In genomic region chr17:45101883-45102811, GRCh38 we compare ENCODE assay signal across 1 cellular context.
A peak's percentile ranks its signal among the peaks of the same experiment; 100 is the strongest.
TF ChIP-seq lines count a peak whose summit lies in the region.

No MANE protein-coding gene starts in this region.

TF ChIP-seq in HepG2, 621 proteins besides CTCF, POLR2A, EP300 and RAD21 (continued from another document and continues in another):
- TF ChIP-seq NR2C2 (CRISPR knock-in tag; IDR thresholded peaks at IDR 0.05; ENCODE audit: borderline replicate concordance) = 0 out of 2 replicates have a peak, but pooled peaks have one; percentile 30
- TF ChIP-seq ZNF180 (CRISPR knock-in tag; IDR thresholded peaks at IDR 0.05; ENCODE audit: borderline replicate concordance, low read depth) = 0 out of 2 replicates have a peak, but pooled peaks have one; percentile 32
- TF ChIP-seq DMAP1 (CRISPR knock-in tag; IDR thresholded peaks at IDR 0.05) = peak; percentile 66; the same call in 1 of the 2 replicates
- TF ChIP-seq IKZF5 (CRISPR knock-in tag; IDR thresholded peaks at IDR 0.05) = peak; percentile 57; the same call in 1 of the 2 replicates
- no peak for TF ChIP-seq SOX6 (IDR thresholded peaks at IDR 0.05)
- peak; percentile 39; the same call in 1 of the 2 replicates for TF ChIP-seq SOX6 (CRISPR knock-in tag; IDR thresholded peaks at IDR 0.05)
- TF ChIP-seq UBTF (CRISPR knock-in tag; IDR thresholded peaks at IDR 0.05) = peak; percentile 44
- 0 out of 2 replicates have a peak, but pooled peaks have one; percentile 47 for TF ChIP-seq ZBTB10 (CRISPR knock-in tag; IDR thresholded peaks at IDR 0.05; ENCODE audit: borderline replicate concordance)
- TF ChIP-seq SSRP1 (CRISPR knock-in tag; IDR thresholded peaks at IDR 0.05) = 0 out of 2 replicates have a peak, but pooled peaks have one; percentile 48
- peak; percentile 86 for TF ChIP-seq ZNF264 (CRISPR knock-in tag; IDR thresholded peaks at IDR 0.05)
- TF ChIP-seq EEA1 (CRISPR knock-in tag; IDR thresholded peaks at IDR 0.05; ENCODE audit: borderline replicate concordance) = 0 out of 2 replicates have a peak, but pooled peaks have one; percentile 53
- no peak for TF ChIP-seq TFDP1 (CRISPR knock-in tag; IDR thresholded peaks at IDR 0.05; ENCODE audit: borderline replicate concordance)
- 0 out of 2 replicates have a peak, but pooled peaks have one; percentile 50 for TF ChIP-seq BRCA1 (CRISPR knock-in tag; IDR thresholded peaks at IDR 0.05)
- TF ChIP-seq FOXP1 (IDR thresholded peaks at IDR 0.05) = no peak
- TF ChIP-seq FOXP1 (CRISPR knock-in tag; IDR thresholded peaks at IDR 0.05) = peak; percentile 48; the same call in 1 of the 2 replicates
- TF ChIP-seq NCOA2 (CRISPR knock-in tag; IDR thresholded peaks at IDR 0.05) = peak; percentile 65
- TF ChIP-seq ISL2 (CRISPR knock-in tag; IDR thresholded peaks at IDR 0.05) = 0 out of 2 replicates have a peak, but pooled peaks have one; percentile 15
- TF ChIP-seq PPARG (CRISPR knock-in tag; conservative IDR thresholded peaks at IDR 0.05) = 0 out of 2 replicates have a peak, but pooled peaks have one; percentile 14
- TF ChIP-seq IRF2 (CRISPR knock-in tag; IDR thresholded peaks at IDR 0.05) = peak; percentile 42; the same call in 1 of the 2 replicates
- peak; percentile 47; the same call in 1 of the 2 replicates for TF ChIP-seq GATAD1 (CRISPR knock-in tag; IDR thresholded peaks at IDR 0.05)
- no peak for TF ChIP-seq ZZZ3 (CRISPR knock-in tag; IDR thresholded peaks at IDR 0.05; ENCODE audit: borderline replicate concordance)
- TF ChIP-seq ZNF530 (CRISPR knock-in tag; IDR thresholded peaks at IDR 0.05; ENCODE audit: low read depth) = no peak
- TF ChIP-seq TFAP4 (IDR thresholded peaks at IDR 0.05; ENCODE audit: borderline replicate concordance, low read depth) = peak; percentile 70
- 0 out of 2 replicates have a peak, but pooled peaks have one; percentile 33 for TF ChIP-seq ZBTB43 (CRISPR knock-in tag; conservative IDR thresholded peaks at IDR 0.05)
- TF ChIP-seq ZFP36L1 (CRISPR knock-in tag; IDR thresholded peaks at IDR 0.05) = 0 out of 2 replicates have a peak, but pooled peaks have one; percentile 75
- peak; percentile 74 for TF ChIP-seq HNF1B (CRISPR knock-in tag; IDR thresholded peaks at IDR 0.05)
- TF ChIP-seq RBM39 (IDR thresholded peaks at IDR 0.05; ENCODE audit: low read depth, low read length, poor library complexity, severe bottlenecking) = no peak
- peak; percentile 75 for TF ChIP-seq FOXP4 (CRISPR knock-in tag; IDR thresholded peaks at IDR 0.05)
- TF ChIP-seq ZNF766 (CRISPR knock-in tag; IDR thresholded peaks at IDR 0.05; ENCODE audit: borderline replicate concordance) = 0 out of 2 replicates have a peak, but pooled peaks have one; percentile 64
- TF ChIP-seq ZBTB20 (CRISPR knock-in tag; IDR thresholded peaks at IDR 0.05; ENCODE audit: borderline replicate concordance, low read depth) = 0 out of 2 replicates have a peak, but pooled peaks have one; percentile 37
- peak; percentile 67; the same call in 1 of the 2 replicates for TF ChIP-seq ZGPAT (CRISPR knock-in tag; IDR thresholded peaks at IDR 0.05)
- 0 out of 2 replicates have a peak, but pooled peaks have one; percentile 22 for TF ChIP-seq ZNF629 (CRISPR knock-in tag; conservative IDR thresholded peaks at IDR 0.05)
- TF ChIP-seq THAP7 (CRISPR knock-in tag; IDR thresholded peaks at IDR 0.05) = 0 out of 2 replicates have a peak, but pooled peaks have one; percentile 36
- 0 out of 2 replicates have a peak, but pooled peaks have one; percentile 57 for TF ChIP-seq MLLT10 (CRISPR knock-in tag; IDR thresholded peaks at IDR 0.05)
- peak; percentile 75; the same call in 1 of the 2 replicates for TF ChIP-seq HMGXB3 (CRISPR knock-in tag; IDR thresholded peaks at IDR 0.05; ENCODE audit: borderline replicate concordance)
